Comparison of ENCODE assay signal across 9 cellular contexts in the genomic region with DNA sequence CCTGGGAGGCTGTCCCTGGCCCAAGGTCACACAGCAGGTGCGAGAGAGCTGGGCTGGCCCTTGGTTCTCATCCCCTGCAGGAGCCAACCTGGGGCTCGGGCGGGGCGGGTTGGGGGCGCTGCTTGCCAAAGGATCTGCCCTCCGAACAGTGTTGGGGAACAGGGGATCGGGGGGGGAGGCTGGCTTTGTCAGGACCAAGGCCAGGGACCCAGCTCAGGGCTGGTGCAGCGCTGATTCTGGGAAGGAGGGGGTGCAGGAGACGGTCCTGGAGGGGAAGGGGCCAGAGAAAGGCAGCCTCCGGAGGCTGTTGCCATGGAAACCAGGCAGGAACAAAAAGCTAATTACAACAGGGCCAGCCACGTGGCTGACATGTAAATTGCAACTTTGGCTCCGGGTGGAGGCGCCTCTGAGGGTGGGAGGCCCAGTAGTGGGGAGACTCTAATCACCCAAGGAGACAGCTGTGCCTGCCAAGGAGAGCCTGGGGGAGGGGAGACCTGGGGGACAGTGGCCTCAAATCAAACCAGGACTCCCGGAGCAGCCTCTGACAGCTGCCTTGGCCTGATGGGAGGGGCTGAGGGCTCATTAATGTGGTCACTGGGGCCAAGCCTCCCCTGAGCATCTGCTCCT. TPM values are rescaled to one million over a fixed set of nuclear protein-coding genes. Genes with fewer than 3 reads are reported as not detected.
DNase-seq lines count a peak whose midpoint lies in the region; ATAC-seq and TF ChIP-seq lines count a peak whose summit lies in the region.
"Had no signal": no experiment of that assay in that cellular context is flagged by ENCODE, and none has a peak within 500 bp of the region (broad histone marks: within the 10 kb centered on the region; RNA-seq: fewer than 3 reads in every experiment).

No MANE protein-coding gene starts in this region.

- no peak overlapping the region for H2BK5ac ChIP-seq in mesenchymal stem cell (ENCODE audit: low read depth, low read length, poor library complexity, severe bottlenecking)

- in situ Hi-C loops in T47D (cut with HindIII; ENCODE audit: low pct_unique_long_range_greater_than_20kb, low sequenced_read_pairs): no loop called here

- H2AFZ ChIP-seq in mesenchymal stem cell (ENCODE audit: low read depth, low read length): no peak overlapping the region

- peak overlapping the region in 1 of 2 experiments; percentile 83 for H3K14ac ChIP-seq in mesenchymal stem cell (ENCODE audit: low read length in 2 of 2)

- H3K9me3 ChIP-seq in AG04450 (ENCODE audit: control insufficient read depth, insufficient read depth, low read length) (no peaks in the 10 kb centered on the region; the same call in 1 of the 2 replicates), NT2/D1 (ENCODE audit: insufficient read depth, low read length) (no peaks in the 10 kb centered on the region), mesenchymal stem cell (ENCODE audit: control insufficient read depth, low read length) (no peaks in the 10 kb centered on the region)
- H3K9me3 ChIP-seq: heart left ventricle had no signal

- peaks cover 27% of the 10 kb centered on the region for H3K4me1 ChIP-seq in NT2/D1 (ENCODE audit: insufficient read depth, insufficient read length)
- H3K4me1 ChIP-seq in mesenchymal stem cell (ENCODE audit: control insufficient read depth, insufficient read depth, low read depth, low read length): peaks cover 52% of the 10 kb centered on the region

- H2BK15ac ChIP-seq in mesenchymal stem cell (ENCODE audit: low read depth, poor library complexity, severe bottlenecking): no peak overlapping the region

- H3K4me2 ChIP-seq in mesenchymal stem cell (ENCODE audit: low read length, poor library complexity, severe bottlenecking): peak overlapping the region; percentile 95

- POLR2A ChIA-PET in AG04450 (lab: Yijun Ruan, JAX): interaction anchor here (0.6 to 4.6 kb wide), 5 partner anchors 14 to 59 kb away, joined by 4 to 59 read pairs (median 6); a partner anchor contains a TSS

- no peak for ATAC-seq in HG03139 (IDR thresholded peaks at IDR 0.05; ENCODE audit: unreplicated experiment)
- ATAC-seq in GM19463 (IDR thresholded peaks at IDR 0.05; ENCODE audit: unreplicated experiment): no peak
- ATAC-seq: heart left ventricle had no signal

- no peak overlapping the region for H2AK5ac ChIP-seq in mesenchymal stem cell (ENCODE audit: low read length, severe bottlenecking)

- no peak overlapping the region for H2BK120ac ChIP-seq in mesenchymal stem cell (ENCODE audit: low read depth, low read length)

- peak overlapping the region in 1 of 2 experiments; percentile 42 for H3K18ac ChIP-seq in mesenchymal stem cell (ENCODE audit: low read depth in 1 of 2, low read length in 2 of 2)

- peaks cover 16% of the 10 kb centered on the region for H3K79me1 ChIP-seq in mesenchymal stem cell (replicated peaks; ENCODE audit: low read length, poor library complexity, severe bottlenecking)

- peak overlapping the region; percentile 83 for H3K9ac ChIP-seq in NT2/D1 (ENCODE audit: insufficient read length, low read depth)
- H3K9ac ChIP-seq in mesenchymal stem cell (ENCODE audit: low read length): peak overlapping the region; percentile 84

- 4% methylated on average over 14 of the region's 14 CpGs for WGBS in mesenchymal stem cell

- TF ChIP-seq CTCF in AG04450 (IDR thresholded peaks at IDR 0.05; ENCODE audit: low read depth, low read length): no peak
- no peak for TF ChIP-seq CTCF in GM12865 (IDR thresholded peaks at IDR 0.05; ENCODE audit: insufficient read depth, low read depth, low read length, missing control alignments)

- H3K23ac ChIP-seq in mesenchymal stem cell (ENCODE audit: low read length in 2 of 2): peak overlapping the region in 1 of 2 experiments; percentile 53

- no peak overlapping the region for H4K91ac ChIP-seq in mesenchymal stem cell (ENCODE audit: low read length)

- H3K36me3 ChIP-seq in NT2/D1 (ENCODE audit: insufficient read depth, insufficient read length, low read length) (peaks cover 17% of the 10 kb centered on the region), mesenchymal stem cell (ENCODE audit: control insufficient read depth in 1 of 2, insufficient read depth in 2 of 2, low read depth in 1 of 2, low read length in 2 of 2) (peaks cover 14 to 20% of the 10 kb centered on the region in 2 experiments)
- H3K36me3 ChIP-seq: heart left ventricle had no signal

- H4K8ac ChIP-seq in mesenchymal stem cell (ENCODE audit: low read length): no peak overlapping the region

- H3K27ac ChIP-seq in AG04450 (ENCODE audit: low read depth, low read length): no peak overlapping the region
- no peak overlapping the region for H3K27ac ChIP-seq in mesenchymal stem cell (ENCODE audit: low read length, poor library complexity, severe bottlenecking)
- H3K27ac ChIP-seq: heart left ventricle had no signal

- peak overlapping the region; percentile 84 for H3K4me3 ChIP-seq in AG04450 (ENCODE audit: low read depth, low read length)
- H3K4me3 ChIP-seq in GM12865 (ENCODE audit: low read depth, low read length): no peak overlapping the region
- H3K4me3 ChIP-seq in NT2/D1 (ENCODE audit: insufficient read length, low read depth): peak overlapping the region; percentile 80
- H3K4me3 ChIP-seq in mesenchymal stem cell (ENCODE audit: insufficient read depth in 1 of 2, low read depth in 1 of 2, low read length in 2 of 2): peak overlapping the region; percentile 79 to 86

- no peak for DNase-seq in AG04450 (ENCODE audit: low read depth, low spot score)
- DNase-seq in GM12865 (ENCODE audit: low read depth): peak; percentile 37
- DNase-seq in NT2/D1 (ENCODE audit: low read depth, low spot score): peak; percentile 82
- DNase-seq in T47D (ENCODE audit: low read depth in 1 of 2, low spot score in 1 of 2): peak; percentile 46 to 76
- DNase-seq in mesenchymal stem cell: peak; percentile 75
- no peak for DNase-seq in NCI-H187 treated with DMSO at 0.1 percent for 48 hours (lab: John Stamatoyannopoulos, UW)

- H2BK12ac ChIP-seq in mesenchymal stem cell (ENCODE audit: low read length in 2 of 2): no peak overlapping the region

- CTCF ChIA-PET in AG04450 (lab: Charles Lee): interaction anchor here (0.7 kb wide), 1 partner anchor 14 kb away, joined by 3 read pairs; no protein-coding TSS in a partner anchor

- H3K27me3 ChIP-seq in AG04450 (ENCODE audit: control insufficient read depth, insufficient read depth, low read length) (no peaks in the 10 kb centered on the region), NT2/D1 (ENCODE audit: insufficient read depth, insufficient read length) (peaks cover 7% of the 10 kb centered on the region), mesenchymal stem cell (ENCODE audit: control insufficient read depth in 1 of 2, insufficient read depth in 1 of 2, low read length in 2 of 2) (no peaks in the 10 kb centered on the region)

- no peak overlapping the region for H3K4ac ChIP-seq in mesenchymal stem cell (ENCODE audit: low read depth in 1 of 2, low read length in 2 of 2)

RNA-seq across cellular contexts. Expression of a gene that starts 1.3 kb away (rescaled TPM):
- 129 and 173 TPM in 2 replicates for polyA plus RNA-seq in AG04450 (2011; rRNA removed)
- polyA minus RNA-seq in AG04450 (2011; rRNA and poly(A)+ RNA removed): 148 and 235 TPM in 2 replicates
- polyA plus RNA-seq in mesenchymal stem cell (2013, experiment 1 of 2): 136 TPM
- polyA plus RNA-seq in mesenchymal stem cell (2013, experiment 2 of 2): 135 TPM

RNA-seq across cellular contexts. Expression of a gene that starts 5.7 kb away (rescaled TPM):
- 3.9 and 4.8 TPM in 2 replicates for polyA plus RNA-seq in AG04450 (2011; rRNA removed)
- 3.9 and 4.7 TPM in 2 replicates for polyA minus RNA-seq in AG04450 (2011; rRNA and poly(A)+ RNA removed)
- 5.5 TPM for polyA plus RNA-seq in mesenchymal stem cell (2013, experiment 1 of 2)
- 5.1 TPM for polyA plus RNA-seq in mesenchymal stem cell (2013, experiment 2 of 2)

RNA-seq across cellular contexts. Expression of a gene that starts 24.1 kb away (rescaled TPM):
- polyA plus RNA-seq in AG04450 (2011; rRNA removed): 77.1 and 96.4 TPM in 2 replicates
- 41.0 and 47.8 TPM in 2 replicates for polyA minus RNA-seq in AG04450 (2011; rRNA and poly(A)+ RNA removed)
- polyA plus RNA-seq in mesenchymal stem cell (2013, experiment 1 of 2): 68.5 TPM
- 65.6 TPM for polyA plus RNA-seq in mesenchymal stem cell (2013, experiment 2 of 2)

RNA-seq across cellular contexts. Expression of a gene that starts 51.0 kb away (rescaled TPM):
- 132 and 156 TPM in 2 replicates for polyA plus RNA-seq in AG04450 (2011; rRNA removed)
- polyA minus RNA-seq in AG04450 (2011; rRNA and poly(A)+ RNA removed): 89.4 and 124 TPM in 2 replicates
- polyA plus RNA-seq in mesenchymal stem cell (2013, experiment 1 of 2): 222 TPM
- polyA plus RNA-seq in mesenchymal stem cell (2013, experiment 2 of 2): 213 TPM

Comparison
In these comparisons a context has a peak if more than half of its experiments do, and no peak if none do; other contexts are left out.
1. DNase-seq: peak in GM12865 (single experiment), NT2/D1 (single experiment), T47D (2 of 2) and mesenchymal stem cell (single experiment); none in AG04450 (single experiment) and NCI-H187 treated with DMSO at 0.1 percent for 48 hours (single experiment).